In the genomic region with DNA sequence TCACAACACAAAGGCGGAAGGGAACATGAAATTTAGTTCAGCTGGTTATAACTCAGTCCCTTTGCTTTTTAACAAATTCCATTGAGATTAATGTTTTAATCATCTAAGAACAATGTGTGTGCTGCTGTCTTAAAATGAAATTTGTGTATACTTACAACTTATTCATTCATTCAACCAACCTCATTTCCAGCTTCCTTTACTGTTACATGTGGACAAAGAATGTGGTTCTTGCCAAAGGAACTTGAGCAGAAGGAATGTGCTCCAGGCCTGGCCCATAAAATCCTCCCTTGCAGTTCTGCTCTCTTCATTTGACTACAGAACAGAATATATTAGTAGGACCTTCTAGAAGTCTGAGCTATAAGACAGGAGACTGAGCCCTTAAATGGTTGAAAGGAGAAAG, we compare ENCODE assay signal across 26 cellular contexts.
A peak's percentile ranks its signal among the peaks of the same experiment; 100 is the strongest.
DNase-seq lines count a peak whose midpoint lies in the region; ATAC-seq and TF ChIP-seq lines count a peak whose summit lies in the region.
"Had no signal": no experiment of that assay in that cellular context is flagged by ENCODE, and none has a peak within 500 bp of the region (broad histone marks: within the 10 kb centered on the region; RNA-seq: fewer than 3 reads in every experiment).

No MANE protein-coding gene starts in this region.

- H3K36me3 Mint-ChIP-seq in endodermal cell (ENCODE audit: low read depth): no peaks in the 10 kb centered on the region
- no peaks in the 10 kb centered on the region for H3K36me3 Mint-ChIP-seq in type B pancreatic cell
- H3K36me3 Mint-ChIP-seq: brain; CD4-positive, alpha-beta memory T cell; stimulated activated naive B cell treated with anti-CD40 and anti-IgM and Interleukin-4, amounts not matched to agents 10 μg/mL and 1 μg/mL and 100 μg/mL, for 72 hours had no signal

- H3K9ac ChIP-seq in HUES6 (ENCODE audit: low read length) (no peak overlapping the region), endodermal cell (ENCODE audit: extremely low read depth, low read length, poor library complexity, severe bottlenecking) (peak overlapping the region; percentile 5)
- H3K9ac ChIP-seq: KMS-11, SK-N-SH had no signal

- H3K9me3 ChIP-seq in HUES6 (ENCODE audit: control insufficient read depth, insufficient read depth, low read depth, low read length): peaks cover 4% of the 10 kb centered on the region; the same call in 1 of the 2 replicates
- H3K9me3 ChIP-seq in endodermal cell (ENCODE audit: control insufficient read depth, low read length): peaks cover 10% of the 10 kb centered on the region
- H3K9me3 ChIP-seq: gastrocnemius medialis, HAP-1, SK-N-SH, suprapubic skin had no signal

- H3K4me3 Mint-ChIP-seq in endodermal cell (no peak overlapping the region), type B pancreatic cell (no peak overlapping the region)
- H3K4me3 Mint-ChIP-seq: activated naive CD8-positive, alpha-beta T cell treated with anti-CD3 and anti-CD28 coated beads, Interleukin-2, amount 50 U/mL, for 24 hours; brain; CD4-positive, alpha-beta memory T cell; stimulated activated naive B cell treated with anti-CD40 and anti-IgM and Interleukin-4, amounts not matched to agents 10 μg/mL and 1 μg/mL and 100 μg/mL, for 72 hours had no signal

- H3K4me3 ChIP-seq in HUES6 (ENCODE audit: low read depth, low read length): no peak overlapping the region
- H3K4me3 ChIP-seq in endodermal cell (ENCODE audit: low read length): peak overlapping the region; percentile 39
- H3K4me3 ChIP-seq: gastrocnemius medialis, HAP-1, left ventricle myocardium inferior, suprapubic skin had no signal

- H3K27ac Mint-ChIP-seq in endodermal cell (peak overlapping the region; percentile 91), type B pancreatic cell (no peak overlapping the region)
- H3K27ac Mint-ChIP-seq: activated naive CD8-positive, alpha-beta T cell treated with anti-CD3 and anti-CD28 coated beads, Interleukin-2, amount 50 U/mL, for 24 hours; CD4-positive, alpha-beta memory T cell; stimulated activated naive B cell treated with anti-CD40 and anti-IgM and Interleukin-4, amounts not matched to agents 10 μg/mL and 1 μg/mL and 100 μg/mL, for 72 hours had no signal

- H3K36me3 ChIP-seq in HUES6 (ENCODE audit: control insufficient read depth, insufficient read depth, low read length) (no peaks in the 10 kb centered on the region), endodermal cell (ENCODE audit: control insufficient read depth, insufficient read depth, low read length) (no peaks in the 10 kb centered on the region)
- H3K36me3 ChIP-seq: gastrocnemius medialis, HAP-1, left ventricle myocardium inferior, suprapubic skin had no signal

- H3K4me1 Mint-ChIP-seq in endodermal cell (peaks cover 10% of the 10 kb centered on the region), type B pancreatic cell (ENCODE audit: unreplicated experiment) (no peaks in the 10 kb centered on the region)
- H3K4me1 Mint-ChIP-seq: activated naive CD8-positive, alpha-beta T cell treated with anti-CD3 and anti-CD28 coated beads, Interleukin-2, amount 50 U/mL, for 24 hours; CD4-positive, alpha-beta memory T cell; stimulated activated naive B cell treated with anti-CD40 and anti-IgM and Interleukin-4, amounts not matched to agents 10 μg/mL and 1 μg/mL and 100 μg/mL, for 72 hours had no signal

- H3K27ac ChIP-seq in HUES6 (ENCODE audit: low read depth, low read length) (peak overlapping the region; percentile 16; the same call in 1 of the 2 replicates), endodermal cell (ENCODE audit: low read depth, low read length) (peak overlapping the region; percentile 92)
- H3K27ac ChIP-seq: gastrocnemius medialis, KMS-11, left ventricle myocardium inferior, RWPE1, suprapubic skin had no signal

- peaks cover 64% of the 10 kb centered on the region for H3K9me3 Mint-ChIP-seq in endodermal cell
- H3K9me3 Mint-ChIP-seq in type B pancreatic cell: peaks cover 3% of the 10 kb centered on the region
- H3K9me3 Mint-ChIP-seq: activated naive CD8-positive, alpha-beta T cell treated with anti-CD3 and anti-CD28 coated beads, Interleukin-2, amount 50 U/mL, for 24 hours had no signal

- no peak for TF ChIP-seq CTCF in endodermal cell (conservative IDR thresholded peaks at IDR 0.05)
- TF ChIP-seq CTCF in type B pancreatic cell (conservative IDR thresholded peaks at IDR 0.05): no peak

- H3K27me3 ChIP-seq in HUES6 (ENCODE audit: control insufficient read depth, insufficient read depth, low read length): no peaks in the 10 kb centered on the region; the same call in 1 of the 2 replicates
- no peaks in the 10 kb centered on the region for H3K27me3 ChIP-seq in endodermal cell (ENCODE audit: control insufficient read depth, insufficient read depth, low read length, poor library complexity, severe bottlenecking)
- H3K27me3 ChIP-seq: gastrocnemius medialis, suprapubic skin had no signal

- no CpG with 5 or more reads among the region's 1 CpG for whole genome bisulfite sequencing in endodermal cell (ENCODE audit: insufficient coverage in 1 of 2, insufficient read length in 1 of 2), 2 experiments

- H3K4me1 ChIP-seq in HUES6 (ENCODE audit: control insufficient read depth, insufficient read depth, low read length) (peaks cover 19% of the 10 kb centered on the region), endodermal cell (ENCODE audit: control insufficient read depth, insufficient read depth, low read length) (peaks cover 8% of the 10 kb centered on the region)
- H3K4me1 ChIP-seq: gastrocnemius medialis, HAP-1, left ventricle myocardium inferior, suprapubic skin had no signal

- DNase-seq in EH (ENCODE audit: low read depth) (peak; percentile 88), endodermal cell (no peak), left kidney (ENCODE audit: low read depth, low spot score) (peak; percentile 2), head of caudate nucleus (no peak), DMS 273 (lab: John Stamatoyannopoulos, UW; ENCODE audit: unreplicated experiment) (no peak), type B pancreatic cell (ENCODE audit: extremely low spot score, unreplicated experiment) (no peak)
- DNase-seq: activated CD8-positive, alpha-beta memory T cell treated with anti-CD3 and anti-CD28 coated beads for 24 hours; activated gamma-delta T cell; activated naive CD8-positive, alpha-beta T cell treated with anti-CD3 and anti-CD28 coated beads, Interleukin-2, amount 50 U/mL, for 24 hours; activated T-cell treated with anti-CD3 and anti-CD28 coated beads, Interleukin-2, amount 50 U/mL, for 1 hour; CD4-positive, alpha-beta memory T cell; DMS 273 treated with DMSO at 0.1 percent for 48 hours; gastrocnemius medialis; hippocampal formation; left ventricle myocardium inferior; SK-N-SH; stimulated activated CD4-positive, alpha-beta T cell treated with anti-CD3 and anti-CD28 coated beads, Interleukin-4, amount 100 ng/mL, for 4 hours; stimulated activated naive B cell treated with anti-CD40 and anti-IgM and Interleukin-4, amounts not matched to agents 10 μg/mL and 1 μg/mL and 100 μg/mL, for 72 hours had no signal

- H3K27me3 Mint-ChIP-seq in endodermal cell (ENCODE audit: insufficient read depth) (no peaks in the 10 kb centered on the region), type B pancreatic cell (no peaks in the 10 kb centered on the region)
- H3K27me3 Mint-ChIP-seq: activated naive CD8-positive, alpha-beta T cell treated with anti-CD3 and anti-CD28 coated beads, Interleukin-2, amount 50 U/mL, for 24 hours; CD4-positive, alpha-beta memory T cell had no signal

- ATAC-seq in HG02852 (IDR thresholded peaks at IDR 0.05; ENCODE audit: unreplicated experiment): no peak
- ATAC-seq: activated naive CD8-positive, alpha-beta T cell treated with anti-CD3 and anti-CD28 coated beads, Interleukin-2, amount 50 U/mL, for 24 hours; gastrocnemius medialis; sciatic nerve; stimulated activated naive B cell treated with anti-CD40 and anti-IgM and Interleukin-4, amounts not matched to agents 10 μg/mL and 1 μg/mL and 100 μg/mL, for 72 hours had no signal

- intact Hi-C loops in head of caudate nucleus (cut with DNase I): no loop called here

Comparison
In these comparisons a context has a peak if more than half of its experiments do, and no peak if none do; other contexts are left out.
1. DNase-seq: peak in EH (single experiment) and left kidney (single experiment); none in endodermal cell (single experiment), head of caudate nucleus (0 of 42), DMS 273 (single experiment) and type B pancreatic cell (single experiment).